In genomic region chr19:16467581-16467980, GRCh38 we compare ENCODE assay signal across 18 cellular contexts. TPM values are rescaled to one million over a fixed set of nuclear protein-coding genes. Genes with fewer than 3 reads are reported as not detected.
DNase-seq lines count a peak whose midpoint lies in the region; ATAC-seq and TF ChIP-seq lines count a peak whose summit lies in the region.
"Had no signal": no experiment of that assay in that cellular context is flagged by ENCODE, and none has a peak within 500 bp of the region (broad histone marks: within the 10 kb centered on the region; RNA-seq: fewer than 3 reads in every experiment).

No MANE protein-coding gene starts in this region.

- H3K4me3 ChIP-seq in heart right ventricle (no peak overlapping the region), neutrophil (ENCODE audit: low read depth in 1 of 2, low read length in 1 of 2) (no peak overlapping the region)
- H3K4me3 ChIP-seq: cardiac muscle cell, SJSA1, tibial nerve had no signal

- H3K27me3 ChIP-seq in CD4-positive, alpha-beta T cell (ENCODE audit: control insufficient read depth, insufficient read depth, low read length): no peaks in the 10 kb centered on the region
- no peaks in the 10 kb centered on the region for H3K27me3 ChIP-seq in heart right ventricle
- no peaks in the 10 kb centered on the region for H3K27me3 ChIP-seq in neutrophil
- H3K27me3 ChIP-seq: cardiac muscle cell, foreskin keratinocyte, SJSA1, tibial nerve had no signal

- no peak for DNase-seq in CD4-positive, alpha-beta T cell
- DNase-seq in WTC11 (ENCODE audit: low spot score) (no peak), heart right ventricle (peak; percentile 43 to 58), NCI-H1092 (lab: John Stamatoyannopoulos, UW) (no peak)
- DNase-seq in stimulated activated CD4-positive, alpha-beta T cell treated with anti-CD3 and anti-CD28 coated beads, Interleukin-15, amount 100 ng/mL, for 24 hours: no peak
- DNase-seq: DMS 273 treated with DMSO at 0.1 percent for 48 hours; foreskin keratinocyte; NCI-H1105; NCI-H2171 treated with DMSO at 0.1 percent for 48 hours; NK-92 treated with Interleukin-12 subunit alpha and Interleukin-12 subunit beta, amount 100 ng/mL, for 24 hours had no signal

- H3K27ac Mint-ChIP-seq in CD4-positive, alpha-beta T cell: no peak overlapping the region
- H3K27ac Mint-ChIP-seq in WTC11: peak overlapping the region; percentile 83

- 42 to 54% methylated on average over 6 of the region's 6 CpGs for WGBS in heart right ventricle, 2 donors

- H3K4me1 ChIP-seq in heart right ventricle (peaks cover 32 to 85% (median 70%) of the 10 kb centered on the region in 9 donors), neutrophil (ENCODE audit: control insufficient read depth in 1 of 2, insufficient read depth in 1 of 2, low read depth in 1 of 2, low read length in 1 of 2) (peaks cover 31 to 32% of the 10 kb centered on the region in 2 experiments)

- no peak for ATAC-seq in CD4-positive, alpha-beta T cell (ENCODE audit: poor library complexity)
- ATAC-seq in WTC11 (no peak), heart right ventricle (peak in 3 of 8 donors; percentile 44 to 51 (median 45)), GM21367 (IDR thresholded peaks at IDR 0.05; ENCODE audit: unreplicated experiment) (no peak), HG02970 (IDR thresholded peaks at IDR 0.05; ENCODE audit: low FRiP score, unreplicated experiment) (no peak)
- ATAC-seq: foreskin keratinocyte had no signal

- TF ChIP-seq CTCF in CD4-positive, alpha-beta T cell (IDR thresholded peaks at IDR 0.05): no peak
- no peak for TF ChIP-seq CTCF in WTC11 (IDR thresholded peaks at IDR 0.05)
- TF ChIP-seq CTCF in heart right ventricle (IDR thresholded peaks at IDR 0.05): no peak
- TF ChIP-seq CTCF in neutrophil (IDR thresholded peaks at IDR 0.05): no peak

- H3K4me1 Mint-ChIP-seq in CD4-positive, alpha-beta T cell (ENCODE audit: low read depth): peaks cover 65% of the 10 kb centered on the region
- peaks cover 28% of the 10 kb centered on the region for H3K4me1 Mint-ChIP-seq in WTC11

- H3K27ac ChIP-seq in CD4-positive, alpha-beta T cell (ENCODE audit: low read depth, low read length): no peak overlapping the region
- H3K27ac ChIP-seq in heart right ventricle: peak overlapping the region; percentile 20 to 90 (median 67)
- H3K27ac ChIP-seq in neutrophil: peak overlapping the region; percentile 46
- H3K27ac ChIP-seq: cardiac muscle cell, foreskin keratinocyte, SJSA1 had no signal

- peaks cover 17% of the 10 kb centered on the region for H3K36me3 Mint-ChIP-seq in CD4-positive, alpha-beta T cell (ENCODE audit: low read depth)
- no peaks in the 10 kb centered on the region for H3K36me3 Mint-ChIP-seq in WTC11

- H3K36me3 ChIP-seq in heart right ventricle: peaks cover 0 to 14% (median 0%) of the 10 kb centered on the region in 9 donors
- H3K36me3 ChIP-seq in neutrophil: peaks cover 3% of the 10 kb centered on the region
- H3K36me3 ChIP-seq: cardiac muscle cell, tibial nerve had no signal

- no peaks in the 10 kb centered on the region for H3K9me3 Mint-ChIP-seq in CD4-positive, alpha-beta T cell
- no peaks in the 10 kb centered on the region for H3K9me3 Mint-ChIP-seq in WTC11

- intact Hi-C loops in CD4-positive, alpha-beta T cell (cut with DNase I, micrococcal nuclease): no loop called here
- intact Hi-C loops in heart right ventricle (cut with DNase I): no loop called here

- CTCF ChIA-PET in CD4-positive, alpha-beta T cell (lab: Charles Lee): no interaction called here
- CTCF ChIA-PET in WTC11 (lab: Charles Lee): interaction anchor here (0.5 to 1.8 kb wide), 2 partner anchors 26 to 1420 kb away, joined by 3 to 5 read pairs; no protein-coding TSS in a partner anchor

- POLR2A ChIA-PET in CD4-positive, alpha-beta T cell (lab: Charles Lee): no interaction called here
- POLR2A ChIA-PET in WTC11 (lab: Charles Lee): interaction anchor here (0.7 kb wide), 1 partner anchor 229 kb away, joined by 3 read pairs; no protein-coding TSS in a partner anchor

- H3K4me3 Mint-ChIP-seq in CD4-positive, alpha-beta T cell: peak overlapping the region; percentile 7
- no peak overlapping the region for H3K4me3 Mint-ChIP-seq in WTC11

- no peaks in the 10 kb centered on the region for H3K27me3 Mint-ChIP-seq in CD4-positive, alpha-beta T cell
- H3K27me3 Mint-ChIP-seq in WTC11 (ENCODE audit: low read depth): 0 out of 2 replicates have a peak, but pooled peaks cover under 1% of the 10 kb centered on the region

- H3K9me3 ChIP-seq in CD4-positive, alpha-beta T cell (ENCODE audit: control insufficient read depth, low read length): no peaks in the 10 kb centered on the region
- H3K9me3 ChIP-seq in heart right ventricle (no peaks in the 10 kb centered on the region), neutrophil (no peaks in the 10 kb centered on the region)
- H3K9me3 ChIP-seq: tibial nerve had no signal

TF ChIP-seq in WTC11, 78 proteins besides CTCF, POLR2A, EP300 and RAD21 (continues in another document):
- TF ChIP-seq CDX4 (CRISPR knock-in tag; IDR thresholded peaks at IDR 0.05; ENCODE audit: borderline replicate concordance): no peak
- TF ChIP-seq USF2 (CRISPR knock-in tag; IDR thresholded peaks at IDR 0.05): no peak
- TF ChIP-seq MYBL2 (CRISPR knock-in tag; IDR thresholded peaks at IDR 0.05): no peak
- no peak for TF ChIP-seq PREB (CRISPR knock-in tag; IDR thresholded peaks at IDR 0.05; ENCODE audit: borderline replicate concordance)
- no peak for TF ChIP-seq FOXP4 (CRISPR knock-in tag; IDR thresholded peaks at IDR 0.05)
- no peak for TF ChIP-seq ZNF396 (CRISPR knock-in tag; IDR thresholded peaks at IDR 0.05; ENCODE audit: borderline replicate concordance)
- no peak for TF ChIP-seq TP53 (CRISPR knock-in tag; IDR thresholded peaks at IDR 0.05)
- TF ChIP-seq ZNF317 (CRISPR knock-in tag; IDR thresholded peaks at IDR 0.05; ENCODE audit: borderline replicate concordance, low read depth): no peak

RNA-seq across cellular contexts. Expression of gene EPS15L1, which starts 4.2 kb away (rescaled TPM):
- 10 to 100 TPM; 24.6 to 26.5 TPM for total RNA-seq in CD4-positive, alpha-beta T cell
- 37.9 to 44.8 TPM (median 39.1 TPM) in 3 replicates for total RNA-seq in WTC11 (2021)
- total RNA-seq in heart right ventricle: 10 to 100 TPM; 46.9 to 70.1 (median 57.4) TPM
- 10 to 100 TPM; 41.3 to 79.7 TPM for polyA plus RNA-seq in heart right ventricle

RNA-seq across cellular contexts. Expression of gene CALR3, which starts 28.4 kb away (rescaled TPM):
- not detected for total RNA-seq in CD4-positive, alpha-beta T cell
- 0.21 to 0.87 TPM (median 0.50 TPM) in 3 replicates for total RNA-seq in WTC11 (2021)
- total RNA-seq in heart right ventricle: under 1 TPM in 1 of 10 donors, not detected in 9; 0.22 TPM
- polyA plus RNA-seq in heart right ventricle: not detected
- total RNA-seq: cardiac muscle cell, foreskin keratinocyte, mucosa of gallbladder, pulmonary artery endothelial cell, SJSA1, tibial nerve had no signal
- polyA plus RNA-seq: cardiac muscle cell had no signal

RNA-seq across cellular contexts. Expression of gene C19orf44, which starts 28.6 kb away (rescaled TPM):
- 1 to 10 TPM in 1 of 2 experiments, under 1 TPM in 1; 0.78 to 1.0 TPM for total RNA-seq in CD4-positive, alpha-beta T cell
- total RNA-seq in WTC11 (2021) (3.4 to 4.8 TPM (median 4.1 TPM) in 3 replicates), heart right ventricle (1 to 10 TPM; 1.6 to 3.5 (median 2.9) TPM)
- polyA plus RNA-seq in heart right ventricle: 1 to 10 TPM; 3.0 to 4.1 TPM

Comparison
In these comparisons a context has a peak if more than half of its experiments do, and no peak if none do; other contexts are left out.
1. DNase-seq: peak in heart right ventricle (2 of 2); none in CD4-positive, alpha-beta T cell (0 of 10), WTC11 (single experiment), stimulated activated CD4-positive, alpha-beta T cell treated with anti-CD3 and anti-CD28 coated beads, Interleukin-15, amount 100 ng/mL, for 24 hours (single experiment) and NCI-H1092 (single experiment).